In genomic region chr1:158020877-158021630, GRCh38 we compare ENCODE assay signal across 12 cellular contexts. TPM values are rescaled to one million over a fixed set of nuclear protein-coding genes. Genes with fewer than 3 reads are reported as not detected.
DNase-seq lines count a peak whose midpoint lies in the region; ATAC-seq, FAIRE-seq and TF ChIP-seq lines count a peak whose summit lies in the region.
"Had no signal": no experiment of that assay in that cellular context is flagged by ENCODE, and none has a peak within 500 bp of the region (broad histone marks: within the 10 kb centered on the region; RNA-seq: fewer than 3 reads in every experiment).

No MANE protein-coding gene starts in this region.

- H3K4me2 ChIP-seq in SK-N-SH (peak overlapping the region; percentile 75), astrocyte (ENCODE audit: low read length) (peak overlapping the region; percentile 86)

- TF ChIP-seq CTCF in SK-N-SH (IDR thresholded peaks at IDR 0.05) (no peak), astrocyte (IDR thresholded peaks at IDR 0.05; ENCODE audit: insufficient read depth, low read depth, low read length) (no peak), left lung (IDR thresholded peaks at IDR 0.05) (no peak), tibial artery (IDR thresholded peaks at IDR 0.05) (no peak)

- peaks cover 91% of the 10 kb centered on the region for H3K4me1 Mint-ChIP-seq in astrocyte (ENCODE audit: low read depth, unreplicated experiment)

- H3K27me3 Mint-ChIP-seq in astrocyte (ENCODE audit: low read depth, unreplicated experiment): no peaks in the 10 kb centered on the region

- H3K9ac ChIP-seq in SK-N-SH (peak overlapping the region; percentile 73; the same call in 1 of the 2 replicates), astrocyte (ENCODE audit: low read length) (peak overlapping the region; percentile 82)

- DNase-seq in SK-N-SH: no peak
- DNase-seq in astrocyte (ENCODE audit: low read depth): peak; percentile 69
- DNase-seq in left lung: no peak
- DNase-seq in tibial artery: no peak
- no peak for DNase-seq in kidney glomerular epithelial cell (lab: John Stamatoyannopoulos, UW)
- DNase-seq: activated naive CD4-positive, alpha-beta T cell treated with Interleukin-2 at 50 U/mL for 16 hours; effector CD4-positive, alpha-beta T cell; NCI-H1694 had no signal

- TF ChIP-seq EP300 in SK-N-SH (IDR thresholded peaks at IDR 0.05; ENCODE audit: borderline replicate concordance in 1 of 2, low read depth in 1 of 2, low read length in 1 of 2): no peak

- CTCF ChIA-PET in SK-N-SH (lab: Yijun Ruan, JAX): interaction anchor here (1.5 kb wide), 2 partner anchors 9 to 29 kb away, joined by 3 read pairs; no protein-coding TSS in a partner anchor

- peak overlapping the region; percentile 97 for H3K27ac Mint-ChIP-seq in astrocyte (ENCODE audit: unreplicated experiment)

- peaks cover 35 to 88% of the 10 kb centered on the region in 2 experiments for H3K4me1 ChIP-seq in SK-N-SH (ENCODE audit: control insufficient read depth in 1 of 2, insufficient read depth in 2 of 2, low read depth in 1 of 2, low read length in 1 of 2)
- H3K4me1 ChIP-seq in astrocyte (ENCODE audit: insufficient read depth, low read length): peaks cover 65% of the 10 kb centered on the region
- H3K4me1 ChIP-seq in left lung: peaks cover 64 to 68% of the 10 kb centered on the region in 2 donors
- H3K4me1 ChIP-seq in tibial artery: peaks cover 14 to 100% (median 93%) of the 10 kb centered on the region in 4 donors

- peak; percentile 74 for FAIRE-seq in astrocyte (lab: Jason Lieb, UNC)

- H3K4me3 ChIP-seq in SK-N-SH (ENCODE audit: low read depth in 2 of 2, low read length in 1 of 2) (no peak overlapping the region), astrocyte (ENCODE audit: insufficient read depth, low read depth, low read length) (no peak overlapping the region), left lung (no peak overlapping the region), tibial artery (no peak overlapping the region)

- no peaks in the 10 kb centered on the region for H3K9me3 ChIP-seq in SK-N-SH
- H3K9me3 ChIP-seq in astrocyte (ENCODE audit: insufficient read depth, low read depth, low read length): no peaks in the 10 kb centered on the region
- H3K9me3 ChIP-seq in left lung: no peaks in the 10 kb centered on the region
- no peaks in the 10 kb centered on the region for H3K9me3 ChIP-seq in tibial artery

- H3K27me3 ChIP-seq in SK-N-SH (ENCODE audit: insufficient read depth): no peaks in the 10 kb centered on the region
- no peaks in the 10 kb centered on the region for H3K27me3 ChIP-seq in astrocyte (ENCODE audit: insufficient read depth, low read length)
- H3K27me3 ChIP-seq in left lung: no peaks in the 10 kb centered on the region
- no peaks in the 10 kb centered on the region for H3K27me3 ChIP-seq in tibial artery

- H3K79me2 ChIP-seq in SK-N-SH (ENCODE audit: insufficient read depth) (peaks cover 90% of the 10 kb centered on the region), astrocyte (ENCODE audit: insufficient read depth, low read length) (peaks cover 87% of the 10 kb centered on the region)

- intact Hi-C loops in left lung (cut with DNase I): no loop called here
- intact Hi-C loops in tibial artery (cut with DNase I; ENCODE audit: low total_unique reads): no loop called here

- no peak for ATAC-seq in SK-N-SH treated with all-trans-retinoic acid at 6 μM for 48 hours
- no peak for ATAC-seq in left lung
- ATAC-seq in HG03460 (IDR thresholded peaks at IDR 0.05; ENCODE audit: unreplicated experiment): no peak
- no peak for ATAC-seq in GM21717 (IDR thresholded peaks at IDR 0.05; ENCODE audit: unreplicated experiment)

- H3K36me3 ChIP-seq in SK-N-SH (replicated peaks in 1 of 2; ENCODE audit: control insufficient read depth in 1 of 2, insufficient read depth in 2 of 2, low read length in 1 of 2): no peaks in the 10 kb centered on the region
- no peaks in the 10 kb centered on the region for H3K36me3 ChIP-seq in astrocyte (ENCODE audit: insufficient read depth, low read length)
- no peaks in the 10 kb centered on the region for H3K36me3 ChIP-seq in left lung
- no peaks in the 10 kb centered on the region for H3K36me3 ChIP-seq in tibial artery

- H3K27ac ChIP-seq in SK-N-SH (ENCODE audit: low read depth in 2 of 2, low read length in 1 of 2): peak overlapping the region; percentile 99 to 100
- H3K27ac ChIP-seq in astrocyte (ENCODE audit: low read depth, low read length): peak overlapping the region; percentile 97
- peak overlapping the region; percentile 68 to 84 for H3K27ac ChIP-seq in left lung
- peak overlapping the region; percentile 90 to 94 for H3K27ac ChIP-seq in tibial artery
- H3K27ac ChIP-seq: HL-60 had no signal

- peaks cover 39% of the 10 kb centered on the region for H3F3A ChIP-seq in SK-N-SH (replicated peaks; ENCODE audit: insufficient read depth)

- H4K20me1 ChIP-seq in SK-N-SH (ENCODE audit: insufficient read depth) (no peaks in the 10 kb centered on the region), astrocyte (ENCODE audit: insufficient read depth, low read length) (no peaks in the 10 kb centered on the region)

- peak overlapping the region; percentile 51 for H3K4me3 Mint-ChIP-seq in astrocyte (ENCODE audit: unreplicated experiment)

- no peaks in the 10 kb centered on the region for H3K9me2 ChIP-seq in SK-N-SH

- WGBS in SK-N-SH (ENCODE audit: low lambda C conversion rate): 20% methylated on average over 6 of the region's 6 CpGs

- no peaks in the 10 kb centered on the region for H3K9me3 Mint-ChIP-seq in astrocyte (ENCODE audit: unreplicated experiment)

- POLR2A ChIA-PET in SK-N-SH (lab: Yijun Ruan, JAX): no interaction called here

- TF ChIP-seq RAD21 in SK-N-SH (IDR thresholded peaks at IDR 0.05; ENCODE audit: low read length): no peak

- no peak overlapping the region for H2AFZ ChIP-seq in SK-N-SH (ENCODE audit: low read depth)
- no peak overlapping the region for H2AFZ ChIP-seq in astrocyte (ENCODE audit: low read depth, low read length)

- H3K36me3 Mint-ChIP-seq in astrocyte (ENCODE audit: low read depth, unreplicated experiment): peaks cover 6% of the 10 kb centered on the region

TF ChIP-seq in SK-N-SH, 30 proteins besides CTCF, POLR2A, EP300 and RAD21 (continues in another document):
- TF ChIP-seq POLR2AphosphoS5 (IDR thresholded peaks at IDR 0.05; ENCODE audit: low read depth, low read length) (no peak), GABPA (IDR thresholded peaks at IDR 0.05; ENCODE audit: low read depth) (no peak), RXRA (IDR thresholded peaks at IDR 0.05; ENCODE audit: borderline replicate concordance, low read depth) (no peak), TEAD4 (IDR thresholded peaks at IDR 0.05; ENCODE audit: borderline replicate concordance, insufficient read depth) (no peak), FOXM1 (IDR thresholded peaks at IDR 0.05; ENCODE audit: low read depth) (no peak), CHD2 (IDR thresholded peaks at IDR 0.05; ENCODE audit: low read length, partially characterized antibody) (no peak), USF1 (IDR thresholded peaks at IDR 0.05; ENCODE audit: borderline replicate concordance, low read depth) (no peak), TCF12 (IDR thresholded peaks at IDR 0.05) (no peak)
- TF ChIP-seq, protein P1, sequence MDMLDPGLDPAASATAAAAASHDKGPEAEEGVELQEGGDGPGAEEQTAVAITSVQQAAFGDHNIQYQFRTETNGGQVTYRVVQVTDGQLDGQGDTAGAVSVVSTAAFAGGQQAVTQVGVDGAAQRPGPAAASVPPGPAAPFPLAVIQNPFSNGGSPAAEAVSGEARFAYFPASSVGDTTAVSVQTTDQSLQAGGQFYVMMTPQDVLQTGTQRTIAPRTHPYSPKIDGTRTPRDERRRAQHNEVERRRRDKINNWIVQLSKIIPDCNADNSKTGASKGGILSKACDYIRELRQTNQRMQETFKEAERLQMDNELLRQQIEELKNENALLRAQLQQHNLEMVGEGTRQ (IDR thresholded peaks at IDR 0.05; ENCODE audit: borderline replicate concordance, low read depth, low read length): no peak

TF ChIP-seq in SK-N-SH treated with all-trans-retinoic acid at 6 μM for 48 hours, 23 proteins besides CTCF, POLR2A, EP300 and RAD21 (continues in another document):
- no peak for TF ChIP-seq ISL1 (CRISPR knock-in tag; IDR thresholded peaks at IDR 0.05)
- no peak for TF ChIP-seq TOX (CRISPR knock-in tag; IDR thresholded peaks at IDR 0.05; ENCODE audit: borderline replicate concordance)
- no peak for TF ChIP-seq ZFP30 (CRISPR knock-in tag; IDR thresholded peaks at IDR 0.05)
- no peak for TF ChIP-seq RARB (CRISPR knock-in tag; IDR thresholded peaks at IDR 0.05)
- no peak for TF ChIP-seq POU6F1 (CRISPR knock-in tag; IDR thresholded peaks at IDR 0.05; ENCODE audit: borderline replicate concordance, low read depth)
- TF ChIP-seq ZNF565 (CRISPR knock-in tag; conservative IDR thresholded peaks at IDR 0.05; ENCODE audit: low read depth): no peak
- no peak for TF ChIP-seq ARNTL (CRISPR knock-in tag; IDR thresholded peaks at IDR 0.05; ENCODE audit: borderline replicate concordance, low read depth)
- TF ChIP-seq GLIS3 (CRISPR knock-in tag; IDR thresholded peaks at IDR 0.05): no peak
- TF ChIP-seq, protein P2, sequence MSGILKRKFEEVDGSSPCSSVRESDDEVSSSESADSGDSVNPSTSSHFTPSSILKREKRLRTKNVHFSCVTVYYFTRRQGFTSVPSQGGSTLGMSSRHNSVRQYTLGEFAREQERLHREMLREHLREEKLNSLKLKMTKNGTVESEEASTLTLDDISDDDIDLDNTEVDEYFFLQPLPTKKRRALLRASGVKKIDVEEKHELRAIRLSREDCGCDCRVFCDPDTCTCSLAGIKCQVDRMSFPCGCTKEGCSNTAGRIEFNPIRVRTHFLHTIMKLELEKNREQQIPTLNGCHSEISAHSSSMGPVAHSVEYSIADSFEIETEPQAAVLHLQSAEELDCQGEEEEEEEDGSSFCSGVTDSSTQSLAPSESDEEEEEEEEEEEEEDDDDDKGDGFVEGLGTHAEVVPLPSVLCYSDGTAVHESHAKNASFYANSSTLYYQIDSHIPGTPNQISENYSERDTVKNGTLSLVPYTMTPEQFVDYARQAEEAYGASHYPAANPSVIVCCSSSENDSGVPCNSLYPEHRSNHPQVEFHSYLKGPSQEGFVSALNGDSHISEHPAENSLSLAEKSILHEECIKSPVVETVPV (CRISPR knock-in tag; IDR thresholded peaks at IDR 0.05): no peak

RNA-seq across cellular contexts. Expression of gene KIRREL1, which starts 27.6 kb away (rescaled TPM):
- polyA plus RNA-seq in SK-N-SH (2012; rRNA removed): 47.8 and 52.3 TPM in 2 replicates
- 32.9 and 42.4 TPM in 2 replicates for polyA plus RNA-seq in SK-N-SH (2012; cell fraction: cytosol; rRNA removed)
- polyA plus RNA-seq in SK-N-SH (2012; cell fraction: nucleus; rRNA removed): 77.1 and 86.9 TPM in 2 replicates
- total RNA-seq in astrocyte: 195 and 231 TPM in 2 replicates
- 10 to 100 TPM; 54.2 to 56.7 TPM for total RNA-seq in left lung
